In the genomic region with DNA sequence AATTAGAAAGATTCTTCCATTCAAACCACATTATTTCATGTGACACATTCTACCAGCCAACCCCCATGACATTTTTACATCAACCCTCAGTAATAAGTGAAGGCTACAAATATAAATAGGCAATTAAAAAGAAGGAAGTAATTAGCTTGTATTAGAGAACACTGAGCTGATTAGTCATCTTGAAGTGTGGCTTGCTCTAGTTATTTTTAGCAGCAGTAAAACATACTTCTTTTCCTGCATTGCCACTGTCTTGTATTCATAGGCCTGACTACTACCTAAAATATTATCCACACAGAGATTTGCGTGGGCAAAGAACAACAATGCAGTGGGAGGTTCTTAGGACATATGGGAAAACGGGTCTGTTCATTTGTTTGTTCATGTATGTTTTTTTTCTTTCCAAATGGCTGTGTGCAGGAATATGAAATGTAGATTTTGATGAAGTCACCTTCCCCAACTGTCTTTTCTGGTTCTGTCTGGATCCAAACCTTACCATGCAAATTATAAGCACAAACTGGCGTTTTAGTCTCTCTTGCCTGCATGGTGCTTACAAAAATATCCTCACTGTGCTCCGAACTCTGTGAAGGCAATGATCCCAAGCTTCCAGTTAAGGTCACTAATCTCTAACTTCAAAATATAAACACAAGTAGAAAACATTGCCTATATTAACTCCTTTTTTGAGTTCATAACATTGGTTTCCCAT, we compare ENCODE assay signal across 13 cellular contexts. TPM values are rescaled to one million over a fixed set of nuclear protein-coding genes. Genes with fewer than 3 reads are reported as not detected.
A peak's percentile ranks its signal among the peaks of the same experiment; 100 is the strongest.
DNase-seq lines count a peak whose midpoint lies in the region; ATAC-seq and TF ChIP-seq lines count a peak whose summit lies in the region.
"Had no signal": no experiment of that assay in that cellular context is flagged by ENCODE, and none has a peak within 500 bp of the region (broad histone marks: within the 10 kb centered on the region; RNA-seq: fewer than 3 reads in every experiment).

No MANE protein-coding gene starts in this region.

- no peaks in the 10 kb centered on the region for H3K36me3 Mint-ChIP-seq in activated T-helper 1 cell treated with anti-CD3 and anti-CD28 coated beads, Interleukin-12 subunit alpha, Interleukin-12 subunit beta, Interleukin-2, Interleukin-4 antibody, amounts not matched to agents 30 ng/mL and 10 ng/mL and 1 ng/mL, durations not matched to agents 14 hours and 24 hours and 36 hours (ENCODE audit: low read depth)
- H3K36me3 Mint-ChIP-seq: CD4-positive, CD25-positive, alpha-beta regulatory T cell; natural killer cell had no signal

- H3K27me3 ChIP-seq in cardiac muscle cell = no peaks in the 10 kb centered on the region
- no peaks in the 10 kb centered on the region for H3K27me3 ChIP-seq in Peyer's patch

- TF ChIP-seq POLR2A in Peyer's patch (IDR thresholded peaks at IDR 0.05) = no peak

- peaks cover 7% of the 10 kb centered on the region for H3K27me3 Mint-ChIP-seq in activated T-helper 1 cell treated with anti-CD3 and anti-CD28 coated beads, Interleukin-12 subunit alpha, Interleukin-12 subunit beta, Interleukin-2, Interleukin-4 antibody, amounts not matched to agents 30 ng/mL and 10 ng/mL and 1 ng/mL, durations not matched to agents 14 hours and 24 hours and 36 hours (ENCODE audit: insufficient read depth)

- H3K4me3 Mint-ChIP-seq in activated T-helper 1 cell treated with anti-CD3 and anti-CD28 coated beads, Interleukin-12 subunit alpha, Interleukin-12 subunit beta, Interleukin-2, Interleukin-4 antibody, amounts not matched to agents 30 ng/mL and 10 ng/mL and 1 ng/mL, durations not matched to agents 14 hours and 24 hours and 36 hours = no peak overlapping the region
- H3K4me3 Mint-ChIP-seq: CD4-positive, CD25-positive, alpha-beta regulatory T cell; natural killer cell had no signal

- peak in 1 of 2 donors; percentile 55 for DNase-seq in cardiac muscle cell (ENCODE audit: low read depth in 1 of 2, low spot score in 1 of 2)
- no peak for DNase-seq in Right ventricle myocardium inferior (ENCODE audit: missing footprints)
- no peak for DNase-seq in Peyer's patch
- DNase-seq in fibroblast of mammary gland (ENCODE audit: low read depth) = peak; percentile 85
- DNase-seq in GDM1 (lab: John Stamatoyannopoulos, UW) = no peak
- DNase-seq in activated T-helper 1 cell treated with anti-CD3 and anti-CD28 coated beads, Interleukin-12 subunit alpha, Interleukin-12 subunit beta, Interleukin-2, Interleukin-4 antibody, amounts not matched to agents 30 ng/mL and 10 ng/mL and 1 ng/mL, durations not matched to agents 14 hours and 24 hours and 36 hours (ENCODE audit: low spot score) = no peak
- no peak for DNase-seq in NCI-H2081 treated with DMSO at 0.1 percent for 48 hours (lab: John Stamatoyannopoulos, UW)
- DNase-seq in pons (ENCODE audit: low spot score) = no peak
- DNase-seq: activated effector memory CD4-positive, alpha-beta T cell treated with Interleukin-2 at 50 U/mL for 16 hours; CD4-positive, CD25-positive, alpha-beta regulatory T cell; natural killer cell; NCI-H187 treated with DMSO at 0.1 percent for 48 hours; T-helper 9 cell had no signal

- peaks cover 28% of the 10 kb centered on the region for H3K4me1 ChIP-seq in cardiac muscle cell (ENCODE audit: low read depth)
- peaks cover 0 to 25% (median 0%) of the 10 kb centered on the region in 4 donors for H3K4me1 ChIP-seq in Peyer's patch

- intact Hi-C loops in Right ventricle myocardium inferior (cut with DNase I) = no loop called here
- intact Hi-C loops in activated T-helper 1 cell treated with anti-CD3 and anti-CD28 coated beads, Interleukin-12 subunit alpha, Interleukin-12 subunit beta, Interleukin-2, Interleukin-4 antibody, amounts not matched to agents 30 ng/mL and 10 ng/mL and 1 ng/mL, durations not matched to agents 14 hours and 24 hours and 36 hours (cut with micrococcal nuclease) = no loop called here

- H3K27ac Mint-ChIP-seq in activated T-helper 1 cell treated with anti-CD3 and anti-CD28 coated beads, Interleukin-12 subunit alpha, Interleukin-12 subunit beta, Interleukin-2, Interleukin-4 antibody, amounts not matched to agents 30 ng/mL and 10 ng/mL and 1 ng/mL, durations not matched to agents 14 hours and 24 hours and 36 hours = no peak overlapping the region
- H3K27ac Mint-ChIP-seq: CD4-positive, CD25-positive, alpha-beta regulatory T cell; natural killer cell had no signal

- no peak overlapping the region for H3K4me3 ChIP-seq in cardiac muscle cell
- no peak overlapping the region for H3K4me3 ChIP-seq in Peyer's patch
- H3K4me3 ChIP-seq in fibroblast of mammary gland (ENCODE audit: control insufficient read depth, low read depth, low read length) = no peak overlapping the region

- no peaks in the 10 kb centered on the region for H3K4me1 Mint-ChIP-seq in activated T-helper 1 cell treated with anti-CD3 and anti-CD28 coated beads, Interleukin-12 subunit alpha, Interleukin-12 subunit beta, Interleukin-2, Interleukin-4 antibody, amounts not matched to agents 30 ng/mL and 10 ng/mL and 1 ng/mL, durations not matched to agents 14 hours and 24 hours and 36 hours (ENCODE audit: low read depth)
- H3K4me1 Mint-ChIP-seq: CD4-positive, CD25-positive, alpha-beta regulatory T cell had no signal

- H3K36me3 ChIP-seq in cardiac muscle cell (no peaks in the 10 kb centered on the region), Peyer's patch (no peaks in the 10 kb centered on the region)

- H3K27ac ChIP-seq in cardiac muscle cell (peak overlapping the region; percentile 50), Peyer's patch (peak overlapping the region in 3 of 4 donors; percentile 43 to 65 (median 62))

- H3K9me3 ChIP-seq in cardiac muscle cell (ENCODE audit: low read depth) (no peaks in the 10 kb centered on the region), Peyer's patch (no peaks in the 10 kb centered on the region)

- H3K9me3 Mint-ChIP-seq in activated T-helper 1 cell treated with anti-CD3 and anti-CD28 coated beads, Interleukin-12 subunit alpha, Interleukin-12 subunit beta, Interleukin-2, Interleukin-4 antibody, amounts not matched to agents 30 ng/mL and 10 ng/mL and 1 ng/mL, durations not matched to agents 14 hours and 24 hours and 36 hours = no peaks in the 10 kb centered on the region
- H3K9me3 Mint-ChIP-seq: CD4-positive, CD25-positive, alpha-beta regulatory T cell; natural killer cell had no signal

- TF ChIP-seq CTCF in cardiac muscle cell (IDR thresholded peaks at IDR 0.05; ENCODE audit: low read depth, low read length) (no peak), Peyer's patch (IDR thresholded peaks at IDR 0.05) (no peak), fibroblast of mammary gland (conservative IDR thresholded peaks at IDR 0.05; ENCODE audit: control insufficient read depth, insufficient read depth, low read depth, low read length) (no peak)

- no peak for ATAC-seq in Right ventricle myocardium inferior
- ATAC-seq: natural killer cell had no signal

RNA-seq across cellular contexts. Expression of gene TM4SF4, which starts 31.5 kb away (rescaled TPM):
- total RNA-seq in cardiac muscle cell (not detected in 2 replicates), Right ventricle myocardium inferior (not detected), Peyer's patch (100 to 1,000 TPM in 3 of 4 donors, 1 to 10 TPM in 1; 1.7 to 500 (median 217) TPM)
- polyA plus RNA-seq in cardiac muscle cell = 0.46 TPM in 1 of 2 replicates, not detected in the other
- not detected in 2 replicates for total RNA-seq in activated T-helper 1 cell treated with anti-CD3 and anti-CD28 coated beads, Interleukin-12 subunit alpha, Interleukin-12 subunit beta, Interleukin-2, Interleukin-4 antibody, amounts not matched to agents 30 ng/mL and 10 ng/mL and 1 ng/mL, durations not matched to agents 14 hours and 24 hours and 36 hours
- total RNA-seq: CD4-positive, CD25-positive, alpha-beta regulatory T cell; natural killer cell had no signal
- polyA plus RNA-seq: CD4-positive, CD25-positive, alpha-beta regulatory T cell had no signal
